20 cellular contexts compared by ENCODE assay signal in genomic region chr6:11142296-11143027, GRCh38. TPM values are rescaled to one million over a fixed set of nuclear protein-coding genes. Genes with fewer than 3 reads are reported as not detected.
"Had no signal": no experiment of that assay in that cellular context is flagged by ENCODE, and none has a peak within 500 bp of the region (broad histone marks: within the 10 kb centered on the region; RNA-seq: fewer than 3 reads in every experiment).

No MANE protein-coding gene starts in this region.

- H3K36me3 Mint-ChIP-seq: mesothelial cell of epicardium had no signal

- H3K27me3 Mint-ChIP-seq: central memory CD8-positive, alpha-beta T cell; effector memory CD8-positive, alpha-beta T cell had no signal

- DNase-seq: activated CD4-positive, alpha-beta T cell treated with anti-CD3 and anti-CD28 coated beads, Interleukin-2, amount 50 U/mL, for 4 hours; activated naive CD4-positive, alpha-beta T cell treated with anti-CD3 and anti-CD28 coated beads, Interleukin-2, amount 50 U/mL, for 16 hours; activated T-cell treated with anti-CD3 and anti-CD28 coated beads, Interleukin-2, amount 50 U/mL, for 1 hour; adrenal gland; cortex of kidney; effector memory CD8-positive, alpha-beta T cell; hippocampal formation; ovary; stimulated activated CD4-positive, alpha-beta T cell treated with anti-CD3 and anti-CD28 coated beads, Interleukin-12 subunit alpha, Interleukin-12 subunit beta, amount 100 ng/mL, for 4 hours; stimulated activated CD4-positive, alpha-beta T cell treated with anti-CD3 and anti-CD28 coated beads, Interleukin-2, amount 100 ng/mL, for 48 hours; stimulated activated CD8-positive, alpha-beta memory T cell treated with anti-CD3 and anti-CD28 coated beads, Interleukin-4, amount 100 ng/mL, for 48 hours; stimulated activated naive CD8-positive, alpha-beta T cell treated with anti-CD3 and anti-CD28 coated beads, Interleukin-15, Interleukin-2, amounts not matched to agents 100 U/mL and 50 U/mL, for 24 hours; upper lobe of right lung had no signal

- H3K4me3 Mint-ChIP-seq: central memory CD8-positive, alpha-beta T cell; effector memory CD8-positive, alpha-beta T cell; mesothelial cell of epicardium; neural crest cell had no signal

- H3K9me3 Mint-ChIP-seq: central memory CD8-positive, alpha-beta T cell; effector memory CD8-positive, alpha-beta T cell had no signal

- H3K27me3 ChIP-seq: adrenal gland, ovary, suprapubic skin, upper lobe of right lung had no signal

- H3K4me1 ChIP-seq: upper lobe of right lung had no signal

- H3K27ac ChIP-seq: adrenal gland, ovary, suprapubic skin, upper lobe of right lung had no signal

- ATAC-seq: effector memory CD8-positive, alpha-beta T cell; stimulated activated naive CD8-positive, alpha-beta T cell treated with anti-CD3 and anti-CD28 coated beads, Interleukin-15, Interleukin-2, amounts not matched to agents 100 U/mL and 50 U/mL, for 24 hours; upper lobe of right lung had no signal

- H3K36me3 ChIP-seq: adrenal gland, ovary, suprapubic skin, upper lobe of right lung had no signal

- H3K4me1 Mint-ChIP-seq: central memory CD8-positive, alpha-beta T cell had no signal

- H3K27ac Mint-ChIP-seq: effector memory CD8-positive, alpha-beta T cell; mesothelial cell of epicardium had no signal

- H3K4me3 ChIP-seq: adrenal gland, ovary, suprapubic skin, upper lobe of right lung had no signal

- H3K9me3 ChIP-seq: adrenal gland, ovary, suprapubic skin, upper lobe of right lung had no signal

RNA-seq across cellular contexts. Expression of gene ERVFRD-1, which starts 30.9 kb away (rescaled TPM):
- total RNA-seq: epithelial cell of proximal tubule, kidney epithelial cell, myocyte, neural crest cell, suprapubic skin had no signal
